ENCODE assay signal across 8 cellular contexts in genomic region chr20:3209023-3209945, GRCh38. TPM values are rescaled to one million over a fixed set of nuclear protein-coding genes. Genes with fewer than 3 reads are reported as not detected.
DNase-seq lines count a peak whose midpoint lies in the region; ATAC-seq and TF ChIP-seq lines count a peak whose summit lies in the region.

ITPA (plus strand) TSS chr20:3209498; CDS start chr20:3209552, 54 bp downstream.

- H3K4me1 ChIP-seq in cardiac muscle cell (ENCODE audit: low read depth): peaks cover 7% of the 10 kb centered on the region
- no peaks in the 10 kb centered on the region for H3K4me1 ChIP-seq in parathyroid adenoma
- H3K4me1 ChIP-seq in upper lobe of right lung: peaks cover 11% of the 10 kb centered on the region

- no peaks in the 10 kb centered on the region for H3K27me3 Mint-ChIP-seq in activated naive CD8-positive, alpha-beta T cell treated with anti-CD3 and anti-CD28 coated beads, Interleukin-2, amount 10 ng/mL, durations not matched to agents 7 days and 5 days

- TF ChIP-seq CTCF in cardiac muscle cell (IDR thresholded peaks at IDR 0.05; ENCODE audit: low read depth, low read length) (no peak), parathyroid adenoma (IDR thresholded peaks at IDR 0.05) (no peak), upper lobe of right lung (IDR thresholded peaks at IDR 0.05) (no peak)

- H3K36me3 Mint-ChIP-seq in activated naive CD8-positive, alpha-beta T cell treated with anti-CD3 and anti-CD28 coated beads, Interleukin-2, amount 10 ng/mL, durations not matched to agents 7 days and 5 days: peaks cover 6% of the 10 kb centered on the region

- peak; percentile 45 for ATAC-seq in activated naive CD8-positive, alpha-beta T cell treated with anti-CD3 and anti-CD28 coated beads, Interleukin-2, amount 10 ng/mL, durations not matched to agents 7 days and 5 days (ENCODE audit: low read depth)
- peak; percentile 71 for ATAC-seq in upper lobe of right lung

- H3K27ac ChIP-seq in SK-N-MC (peak within 1 kb of the TSS; percentile 57; the same call in 1 of the 2 replicates), cardiac muscle cell (peak within 1 kb of the TSS; percentile 80), parathyroid adenoma (peak within 1 kb of the TSS; percentile 48), upper lobe of right lung (peak within 1 kb of the TSS; percentile 92)

- H3K4me3 Mint-ChIP-seq in activated naive CD8-positive, alpha-beta T cell treated with anti-CD3 and anti-CD28 coated beads, Interleukin-2, amount 10 ng/mL, durations not matched to agents 7 days and 5 days: peak within 1 kb of the TSS; percentile 88

- intact Hi-C loops in upper lobe of right lung (cut with DNase I): no loop called here

- no peaks in the 10 kb centered on the region for H3K9me3 Mint-ChIP-seq in activated naive CD8-positive, alpha-beta T cell treated with anti-CD3 and anti-CD28 coated beads, Interleukin-2, amount 10 ng/mL, durations not matched to agents 7 days and 5 days

- H3K27me3 ChIP-seq in cardiac muscle cell: no peaks in the 10 kb centered on the region
- no peaks in the 10 kb centered on the region for H3K27me3 ChIP-seq in parathyroid adenoma (ENCODE audit: control insufficient read depth, insufficient read depth, low read length)
- no peaks in the 10 kb centered on the region for H3K27me3 ChIP-seq in upper lobe of right lung

- H3K9me3 ChIP-seq in SK-N-MC (ENCODE audit: low read depth, low read length) (no peaks in the 10 kb centered on the region), cardiac muscle cell (ENCODE audit: low read depth) (no peaks in the 10 kb centered on the region), parathyroid adenoma (ENCODE audit: control insufficient read depth, low read length) (no peaks in the 10 kb centered on the region), upper lobe of right lung (no peaks in the 10 kb centered on the region)

- DNase-seq in HUDEP-2 (lab: John Stamatoyannopoulos, UW; ENCODE audit: unreplicated experiment in 76 of 76) (peak in 53 of 76 experiments; percentile 12 to 64 (median 37)), SK-N-MC (ENCODE audit: low read depth, low spot score) (no peak), cardiac muscle cell (ENCODE audit: low read depth in 1 of 2, low spot score in 1 of 2) (peak; percentile 52 to 76), upper lobe of right lung (peak; percentile 80), T1000 (lab: John Stamatoyannopoulos, UW) (no peak)
- peak; percentile 72 for DNase-seq in activated naive CD8-positive, alpha-beta T cell treated with anti-CD3 and anti-CD28 coated beads, Interleukin-2, amount 10 ng/mL, durations not matched to agents 7 days and 5 days

- POLR2A ChIA-PET in activated naive CD8-positive, alpha-beta T cell treated with anti-CD3 and anti-CD28 coated beads, Interleukin-2, amount 10 ng/mL, durations not matched to agents 7 days and 5 days (lab: Charles Lee): interaction anchor here (0.5 to 3.7 kb wide), 10 partner anchors 10 to 531 kb away, joined by 3 to 15 read pairs (median 4); partner anchors contain the start of genes FASTKD5, SLC4A11 and UBOX5

- peak within 1 kb of the TSS; percentile 92 for H3K27ac Mint-ChIP-seq in activated naive CD8-positive, alpha-beta T cell treated with anti-CD3 and anti-CD28 coated beads, Interleukin-2, amount 10 ng/mL, durations not matched to agents 7 days and 5 days

- peak within 1 kb of the TSS; percentile 95 for H2AFZ ChIP-seq in parathyroid adenoma

- H3K4me3 ChIP-seq in GM08714 (ENCODE audit: low read length) (peak within 1 kb of the TSS; percentile 91), SK-N-MC (peak within 1 kb of the TSS; percentile 88), cardiac muscle cell (peak within 1 kb of the TSS; percentile 81), parathyroid adenoma (ENCODE audit: low read depth, low read length) (peak within 1 kb of the TSS; percentile 92), upper lobe of right lung (peak within 1 kb of the TSS; percentile 97)

- peaks cover 11% of the 10 kb centered on the region for H3K36me3 ChIP-seq in SK-N-MC (ENCODE audit: insufficient read depth, low read length)
- peaks cover 9% of the 10 kb centered on the region for H3K36me3 ChIP-seq in cardiac muscle cell
- no peaks in the 10 kb centered on the region for H3K36me3 ChIP-seq in parathyroid adenoma (ENCODE audit: control insufficient read depth, insufficient read depth, low read length)
- peaks cover 6% of the 10 kb centered on the region for H3K36me3 ChIP-seq in upper lobe of right lung

- H3K9ac ChIP-seq in SK-N-MC (ENCODE audit: insufficient read length) (peak within 1 kb of the TSS; percentile 90), parathyroid adenoma (peak within 1 kb of the TSS; percentile 40)

- no peaks in the 10 kb centered on the region for H3K79me2 ChIP-seq in parathyroid adenoma

- H3K4me2 ChIP-seq in parathyroid adenoma (ENCODE audit: low read length): peak within 1 kb of the TSS; percentile 100

- peaks cover 14% of the 10 kb centered on the region for H3K4me1 Mint-ChIP-seq in activated naive CD8-positive, alpha-beta T cell treated with anti-CD3 and anti-CD28 coated beads, Interleukin-2, amount 10 ng/mL, durations not matched to agents 7 days and 5 days

RNA-seq across cellular contexts. Expression of gene ITPA, which starts in this region (rescaled TPM):
- total RNA-seq in activated naive CD8-positive, alpha-beta T cell treated with anti-CD3 and anti-CD28 coated beads, Interleukin-2, amount 10 ng/mL, durations not matched to agents 7 days and 5 days: 10 to 100 TPM; 44.3 to 44.4 TPM
- 33.8 and 56.5 TPM in 2 replicates for total RNA-seq in cardiac muscle cell
- 54.5 and 74.1 TPM in 2 replicates for polyA plus RNA-seq in cardiac muscle cell
- total RNA-seq in upper lobe of right lung: 43.4 TPM

Comparison
In these comparisons a context has a peak if more than half of its experiments do, and no peak if none do; other contexts are left out.
1. DNase-seq: peak in HUDEP-2 (53 of 76), activated naive CD8-positive, alpha-beta T cell treated with anti-CD3 and anti-CD28 coated beads, Interleukin-2, amount 10 ng/mL, durations not matched to agents 7 days and 5 days (single experiment), cardiac muscle cell (2 of 2) and upper lobe of right lung (single experiment); none in SK-N-MC (single experiment) and T1000 (single experiment).
2. Peak in every context shown above with its lines, with median percentiles within 50 percentile points of each other: H3K4me3 ChIP-seq and H3K27ac ChIP-seq.